9 cellular contexts compared by ENCODE assay signal in genomic region chr12:120262852-120263724, GRCh38. TPM values are rescaled to one million over a fixed set of nuclear protein-coding genes. Genes with fewer than 3 reads are reported as not detected.
A peak's percentile ranks its signal among the peaks of the same experiment; 100 is the strongest.
DNase-seq lines count a peak whose midpoint lies in the region; ATAC-seq and TF ChIP-seq lines count a peak whose summit lies in the region.
"Had no signal": no experiment of that assay in that cellular context is flagged by ENCODE, and none has a peak within 500 bp of the region (broad histone marks: within the 10 kb centered on the region; RNA-seq: fewer than 3 reads in every experiment).

No MANE protein-coding gene starts in this region.

- peaks cover 37% of the 10 kb centered on the region for H3K4me1 Mint-ChIP-seq in neural progenitor cell

- peaks cover 6% of the 10 kb centered on the region for H3K27me3 Mint-ChIP-seq in neural progenitor cell (ENCODE audit: insufficient read depth, low read depth)

- no peak overlapping the region for H3K27ac ChIP-seq in neural progenitor cell

- peak overlapping the region; percentile 82 for H3K4me3 ChIP-seq in epithelial cell of proximal tubule (ENCODE audit: low read depth, low read length)
- no peak overlapping the region for H3K4me3 ChIP-seq in neural progenitor cell

- H3K27ac Mint-ChIP-seq in neural progenitor cell: no peak overlapping the region

- peaks cover 6% of the 10 kb centered on the region for H3F3A ChIP-seq in neural progenitor cell (ENCODE audit: low read depth)

- H2AFZ ChIP-seq in neural progenitor cell (replicated peaks): no peak overlapping the region

- H3K27me3 ChIP-seq in neural progenitor cell: no peaks in the 10 kb centered on the region

- H3K4me3 Mint-ChIP-seq in neural progenitor cell: peak overlapping the region; percentile 87

- H3K9me3 Mint-ChIP-seq in neural progenitor cell: no peaks in the 10 kb centered on the region

- peaks cover 72% of the 10 kb centered on the region for H3K79me2 ChIP-seq in neural progenitor cell (ENCODE audit: low read depth)

- peaks cover 20% of the 10 kb centered on the region for H3K4me1 ChIP-seq in neural progenitor cell

- DNase-seq in Ammon's horn (ENCODE audit: low spot score): peak; percentile 15
- peak; percentile 47 for DNase-seq in RPMI7951 (ENCODE audit: low read depth)
- no peak for DNase-seq in epithelial cell of proximal tubule (ENCODE audit: low read depth)
- no peak for DNase-seq in neural progenitor cell (ENCODE audit: low spot score)
- DNase-seq in NK-92 (lab: John Stamatoyannopoulos, UW; ENCODE audit: unreplicated experiment): no peak
- DNase-seq in NCI-H2081 treated with DMSO at 0.1 percent for 48 hours (lab: John Stamatoyannopoulos, UW): no peak
- no peak for DNase-seq in stimulated activated CD4-positive, alpha-beta T cell treated with anti-CD3 and anti-CD28 coated beads, Interleukin-12 subunit alpha, Interleukin-12 subunit beta, amount 100 ng/mL, for 4 hours
- DNase-seq: NCI-H187 had no signal

- H3K36me3 ChIP-seq in neural progenitor cell: no peaks in the 10 kb centered on the region

- H3K36me3 Mint-ChIP-seq in neural progenitor cell: peaks cover 2% of the 10 kb centered on the region

- no peak for ATAC-seq in GM18867 (IDR thresholded peaks at IDR 0.05; ENCODE audit: unreplicated experiment)

- H3K9ac ChIP-seq in neural progenitor cell: no peak overlapping the region

- H3K4me2 ChIP-seq in neural progenitor cell: peak overlapping the region; percentile 38

- TF ChIP-seq CTCF in epithelial cell of proximal tubule (conservative IDR thresholded peaks at IDR 0.05; ENCODE audit: low read depth, low read length) (no peak), neural progenitor cell (IDR thresholded peaks at IDR 0.05) (no peak)

- peaks cover 52% of the 10 kb centered on the region for H4K20me1 ChIP-seq in neural progenitor cell (ENCODE audit: low read depth)

- H3K9me3 ChIP-seq in neural progenitor cell (ENCODE audit: low read depth): no peaks in the 10 kb centered on the region

RNA-seq across cellular contexts. Expression of gene PXN, which starts 2.4 kb away (rescaled TPM):
- total RNA-seq in RPMI7951 (2014; rRNA removed; shearing (Covaris generic)): 51.0 and 57.9 TPM in 2 replicates
- 84.5 and 100 TPM in 2 replicates for total RNA-seq in epithelial cell of proximal tubule
- total RNA-seq in neural progenitor cell (ENCODE audit: low replicate concordance): 8.2 and 19.3 TPM in 2 replicates

RNA-seq across cellular contexts. Expression of gene RNU4-2, which starts 28.6 kb away (rescaled TPM):
- under 0.01 TPM in 2 replicates for total RNA-seq in RPMI7951 (2014; rRNA removed; shearing (Covaris generic))
- under 0.01 TPM in 2 replicates for total RNA-seq in epithelial cell of proximal tubule
- under 0.01 TPM in 1 of 2 replicates, not detected in the other for total RNA-seq in neural progenitor cell (ENCODE audit: low replicate concordance)

RNA-seq across cellular contexts. Expression of gene RNU4-1, which starts 29.9 kb away (rescaled TPM):
- under 0.01 TPM in 2 replicates for total RNA-seq in RPMI7951 (2014; rRNA removed; shearing (Covaris generic))
- total RNA-seq in epithelial cell of proximal tubule (under 0.01 TPM in 2 replicates), neural progenitor cell (ENCODE audit: low replicate concordance) (under 0.01 TPM in 2 replicates)

RNA-seq across cellular contexts. Expression of gene SIRT4, which starts 39.0 kb away (rescaled TPM):
- 1.9 and 2.2 TPM in 2 replicates for total RNA-seq in RPMI7951 (2014; rRNA removed; shearing (Covaris generic))
- total RNA-seq in epithelial cell of proximal tubule (0.35 and 1.2 TPM in 2 replicates), neural progenitor cell (ENCODE audit: low replicate concordance) (3.8 and 6.8 TPM in 2 replicates)

Comparison
In these comparisons a context has a peak if more than half of its experiments do, and no peak if none do; other contexts are left out.
1. DNase-seq: peak in Ammon's horn (single experiment) and RPMI7951 (single experiment); none in epithelial cell of proximal tubule (single experiment), neural progenitor cell (single experiment), NK-92 (single experiment), NCI-H2081 treated with DMSO at 0.1 percent for 48 hours (single experiment) and stimulated activated CD4-positive, alpha-beta T cell treated with anti-CD3 and anti-CD28 coated beads, Interleukin-12 subunit alpha, Interleukin-12 subunit beta, amount 100 ng/mL, for 4 hours (single experiment).